1 cellular context compared by ENCODE assay signal in genomic region chr22:27613099-27614089, GRCh38.
TF ChIP-seq lines count a peak whose summit lies in the region.

No MANE protein-coding gene starts in this region.

TF ChIP-seq in GM23338, 12 proteins besides CTCF, POLR2A, EP300 and RAD21 (continued from another document):
- no peak for TF ChIP-seq REST (IDR thresholded peaks at IDR 0.05; ENCODE audit: unreplicated experiment)
- no peak for TF ChIP-seq JUNB (IDR thresholded peaks at IDR 0.05; ENCODE audit: unreplicated experiment)
- TF ChIP-seq CREB1 (CRISPR knock-in tag; IDR thresholded peaks at IDR 0.05; ENCODE audit: low read depth) = no peak
- TF ChIP-seq ETS1 (IDR thresholded peaks at IDR 0.05) = no peak
- TF ChIP-seq EZH2 (IDR thresholded peaks at IDR 0.05; ENCODE audit: low read depth, unreplicated experiment) = no peak
- no peak for TF ChIP-seq ZNF331 (CRISPR knock-in tag; IDR thresholded peaks at IDR 0.05; ENCODE audit: low read depth)
- TF ChIP-seq STAT1 (IDR thresholded peaks at IDR 0.05; ENCODE audit: unreplicated experiment) = no peak
TF ChIP-seq in GM23338: peak in this region for 0.
